ENCODE assay signal across 6 cellular contexts in genomic region chr1:67623906-67624305, GRCh38.
"Had no signal": no experiment of that assay in that cellular context is flagged by ENCODE, and none has a peak within 500 bp of the region (broad histone marks: within the 10 kb centered on the region; RNA-seq: fewer than 3 reads in every experiment).

No MANE protein-coding gene starts in this region.

- H3K4me3 Mint-ChIP-seq: IgD-negative memory B cell had no signal

- ATAC-seq: HepG2, K562 had no signal

- H3K4me3 ChIP-seq: K562 had no signal

- H3K27ac Mint-ChIP-seq: IgD-negative memory B cell had no signal

- DNase-seq: IMR-90 had no signal

- FAIRE-seq: HepG2, HTR-8/SVneo, K562 had no signal

- H3K27ac ChIP-seq: HL-60 had no signal

- H3K4me1 Mint-ChIP-seq: IgD-negative memory B cell had no signal
